8 cellular contexts compared by ENCODE assay signal in the genomic region with DNA sequence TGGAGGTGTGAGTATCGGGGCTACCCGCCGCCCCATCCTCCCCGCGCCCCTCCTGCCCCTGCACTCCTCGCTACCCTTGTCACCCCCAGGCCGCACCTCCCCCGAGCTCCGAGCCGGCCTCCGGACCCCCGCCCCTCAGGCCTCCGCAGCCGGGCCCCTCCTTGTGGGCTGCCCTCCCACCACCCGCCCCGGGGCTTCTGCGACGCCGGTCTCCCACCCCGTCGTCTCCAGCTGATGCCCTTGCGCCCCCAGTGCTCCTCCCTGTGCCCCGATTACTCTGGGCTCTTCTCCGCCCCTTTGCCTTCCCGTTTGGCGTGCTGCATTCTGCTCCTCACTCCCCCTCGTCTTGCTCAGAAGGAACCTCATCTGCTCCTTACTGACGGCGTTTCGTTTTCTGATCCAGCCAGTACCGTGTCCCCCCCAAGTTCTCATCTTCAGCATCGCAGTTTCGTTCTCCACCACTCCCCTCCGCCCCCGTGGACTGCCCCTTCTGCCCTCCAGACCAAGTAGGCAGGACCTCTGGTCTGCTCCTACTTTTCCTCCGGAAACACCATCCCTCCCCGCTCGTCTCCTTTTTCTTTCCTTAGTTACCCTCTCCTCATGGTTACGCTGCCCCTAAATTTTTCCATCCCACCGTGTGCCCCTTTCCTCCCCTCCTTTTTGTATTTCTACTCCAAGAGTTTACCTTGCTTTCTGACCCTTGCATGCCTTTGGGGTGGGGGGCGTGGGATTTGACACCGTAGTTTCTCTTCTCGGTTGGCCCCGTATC. TPM values are rescaled to one million over a fixed set of nuclear protein-coding genes. Genes with fewer than 3 reads are reported as not detected.
DNase-seq lines count a peak whose midpoint lies in the region; ATAC-seq, FAIRE-seq and TF ChIP-seq lines count a peak whose summit lies in the region.

No MANE protein-coding gene starts in this region.

- FAIRE-seq in K562 (lab: Jason Lieb, UNC) (no peak), small intestine (lab: Jason Lieb, UNC) (no peak)

- H2AFZ ChIP-seq in K562 (ENCODE audit: low read depth, low read length), result peak overlapping the region; percentile 88

- peak overlapping the region; percentile 76 for H3K4me3 ChIP-seq in HFF-Myc (replicated peaks; ENCODE audit: low read depth, low read length)
- H3K4me3 ChIP-seq in K562, result peak overlapping the region; percentile 98
- peak overlapping the region; percentile 96 for H3K4me3 ChIP-seq in iPS-20b (ENCODE audit: low read length)
- peak overlapping the region; percentile 85 to 92 for H3K4me3 ChIP-seq in small intestine (ENCODE audit: low read depth in 1 of 2, low read length in 2 of 2)

- peak overlapping the region; percentile 91 for H3K4me2 ChIP-seq in K562 (ENCODE audit: insufficient read depth, low read length)

- intact Hi-C loops in K562 (cut with micrococcal nuclease), result no loop called here

- peaks cover 25% of the 10 kb centered on the region for H3K79me2 ChIP-seq in K562 (ENCODE audit: control insufficient read depth, insufficient read depth, low read length)

- no peak for TF ChIP-seq EP300 in K562 (IDR thresholded peaks at IDR 0.05; ENCODE audit: low read length)

- no peaks in the 10 kb centered on the region; a peak in 1 of 5 replicates for H3K27me3 ChIP-seq in K562 (ENCODE audit: control insufficient read depth in 2 of 2, insufficient read depth in 2 of 2, low read length in 2 of 2)
- H3K27me3 ChIP-seq in iPS-20b (ENCODE audit: insufficient read depth, low read length), result no peaks in the 10 kb centered on the region
- no peaks in the 10 kb centered on the region for H3K27me3 ChIP-seq in small intestine (ENCODE audit: control insufficient read depth in 2 of 2, insufficient read depth in 2 of 2, low read length in 2 of 2)

- H3K27ac ChIP-seq in K562 (ENCODE audit: extremely low read depth, low read depth, low read length), result peak overlapping the region; percentile 89; the same call in 2 of the 3 replicates
- peak overlapping the region; percentile 9 for H3K27ac ChIP-seq in iPS-20b (ENCODE audit: low read length)
- H3K27ac ChIP-seq in small intestine (ENCODE audit: low read depth in 1 of 2, low read length in 1 of 2), result peak overlapping the region in 1 of 2 donors; percentile 92

- CTCF ChIA-PET in K562 (lab: Yijun Ruan, JAX; ENCODE audit: low intra/inter-chr PET ratio), result no interaction called here

- H4K20me1 ChIP-seq in K562 (replicated peaks; ENCODE audit: control insufficient read depth, insufficient read depth, low read length), result peaks cover 7% of the 10 kb centered on the region; the same call in 1 of the 2 replicates

- TF ChIP-seq RAD21 in K562 (CRISPR knock-in tag; conservative IDR thresholded peaks at IDR 0.05 in 1 of 2, IDR thresholded peaks at IDR 0.05 in 1 of 2), result no peak

- in situ Hi-C loops in K562 (cut with MboI), result no loop called here

- H3K9me3 ChIP-seq in K562 (replicated peaks; ENCODE audit: control insufficient read depth, insufficient read depth, low read depth, low read length) (no peaks in the 10 kb centered on the region), iPS-20b (ENCODE audit: insufficient read depth, low read depth, low read length) (no peaks in the 10 kb centered on the region), small intestine (ENCODE audit: control insufficient read depth, low read depth) (no peaks in the 10 kb centered on the region)

- peak; percentile 48 for DNase-seq in GM03348 (ENCODE audit: low spot score)
- no peak for DNase-seq in HFF-Myc (ENCODE audit: extremely low read depth, low read depth)
- DNase-seq in RKO (ENCODE audit: low spot score), result peak; percentile 49
- peak in 3 of 4 experiments; percentile 40 to 69 (median 65) for DNase-seq in K562 (ENCODE audit: extremely low read depth in 1 of 4, low spot score in 3 of 4)
- DNase-seq in small intestine, result no peak

- 5% methylated on average over 24 of the region's 44 CpGs for WGBS in K562 (ENCODE audit: insufficient coverage, low coverage, missing lambda C conversion rate)
- 1 to 4% (median 2%) methylated on average over 31 to 44 of the region's 44 CpGs for WGBS in small intestine, 3 donors

- no peak for TF ChIP-seq POLR2A in K562 (conservative IDR thresholded peaks at IDR 0.05)

- peaks cover 16 to 25% of the 10 kb centered on the region in 2 experiments; a peak in 4 of 5 replicates for H3K4me1 ChIP-seq in K562 (replicated peaks in 1 of 2; ENCODE audit: control insufficient read depth in 2 of 2, insufficient read depth in 2 of 2, low read length in 2 of 2)
- 0 out of 2 replicates have a peak, but pooled peaks cover 7% of the 10 kb centered on the region for H3K4me1 ChIP-seq in iPS-20b (ENCODE audit: insufficient read depth, low read length)
- H3K4me1 ChIP-seq in small intestine (ENCODE audit: control insufficient read depth in 2 of 2, insufficient read depth in 1 of 2, low read depth in 1 of 2, low read length in 1 of 2), result peaks cover 6 to 9% of the 10 kb centered on the region in 2 donors

- ATAC-seq in K562 (peak; percentile 52), HG02763 (IDR thresholded peaks at IDR 0.05; ENCODE audit: unreplicated experiment) (no peak), GM21717 (IDR thresholded peaks at IDR 0.05; ENCODE audit: unreplicated experiment) (no peak)

- H3K36me3 ChIP-seq in K562 (ENCODE audit: control insufficient read depth, insufficient read depth, low read length) (peaks cover 5% of the 10 kb centered on the region; the same call in 1 of the 3 replicates), iPS-20b (ENCODE audit: insufficient read depth, low read depth, low read length) (0 out of 2 replicates have a peak, but pooled peaks cover 7% of the 10 kb centered on the region), small intestine (ENCODE audit: control insufficient read depth in 2 of 2, insufficient read depth in 2 of 2, low read length in 2 of 2) (no peaks in the 10 kb centered on the region)

- no peaks in the 10 kb centered on the region for H3K9me1 ChIP-seq in K562 (ENCODE audit: control insufficient read depth, insufficient read depth, low read length)

- TF ChIP-seq CTCF in HFF-Myc (IDR thresholded peaks at IDR 0.05; ENCODE audit: low read depth, low read length, missing control alignments), result no peak
- no peak for TF ChIP-seq CTCF in K562 (IDR thresholded peaks at IDR 0.05 in 2 of 3, conservative IDR thresholded peaks at IDR 0.05 in 1 of 3; ENCODE audit: insufficient read depth in 2 of 3, low read depth in 1 of 3, low read length in 3 of 3)

- H3K9ac ChIP-seq in K562 (ENCODE audit: insufficient read depth in 1 of 2, low read depth in 2 of 2, low read length in 2 of 2) (peak overlapping the region; percentile 82 to 94), iPS-20b (ENCODE audit: low read depth, low read length) (peak overlapping the region; percentile 86; the same call in 1 of the 2 replicates)

- no TSS peak for BruUV-seq in K562 (replicated peaks; lab: Mats Ljungman, UMichigan)

- POLR2A ChIA-PET in K562 (lab: Yijun Ruan, JAX), result interaction anchor here (0.6 to 1.2 kb wide), 4 partner anchors 9 to 236 kb away, joined by 3 to 4 read pairs (median 4); no protein-coding TSS in a partner anchor

TF ChIP-seq in K562, 482 proteins besides CTCF, POLR2A, EP300 and RAD21:
- TF ChIP-seq HNRNPL (IDR thresholded peaks at IDR 0.05; ENCODE audit: low read depth, low read length) (0 out of 2 replicates have a peak, but pooled peaks have one; percentile 7), EGR1 (conservative IDR thresholded peaks at IDR 0.05) (peak; percentile 44), THRB (CRISPR knock-in tag; conservative IDR thresholded peaks at IDR 0.05) (0 out of 2 replicates have a peak, but pooled peaks have one; percentile 19), SIN3A (IDR thresholded peaks at IDR 0.05; ENCODE audit: borderline replicate concordance in 2 of 2, control insufficient read depth in 1 of 2, low read depth in 2 of 2, low read length in 2 of 2) (0 out of 4 replicates have a peak, but pooled peaks of 1 of the 2 experiments have one; percentile 40), PHF21A (IDR thresholded peaks at IDR 0.05; ENCODE audit: borderline replicate concordance, low read depth) (no peak)
TF ChIP-seq in K562: peak in this region for 4.

RNA-seq across cellular contexts. Expression of gene SNX27, which starts 0.8 kb away (rescaled TPM):
- 29.2 and 73.2 TPM in 2 replicates for total RNA-seq in K562 (2011; cell fraction: chromatin; rRNA removed; ENCODE audit: low replicate concordance)
- total RNA-seq in K562 (2011; cell fraction: nucleolus; rRNA removed), result 15.2 and 18.3 TPM in 2 replicates
- 50.2 and 74.7 TPM in 2 replicates for total RNA-seq in K562 (2011; cell fraction: nucleoplasm; rRNA removed)
- total RNA-seq in K562 (2014; rRNA removed) (9.0 and 9.6 TPM in 2 replicates), K562 (2014; rRNA removed; fragmentation: Illumina TruSeq; extraction: Trizol) (11.1 and 14.8 TPM in 2 replicates), K562 (2015; rRNA removed; fragmentation: Illumina TruSeq; extraction: Trizol) (10.4 and 10.6 TPM in 2 replicates), K562 (2021) (15.3 and 18.7 TPM in 2 replicates)
- polyA plus RNA-seq in K562 (2011; rRNA removed) (13.2 and 13.6 TPM in 2 replicates), K562 (2014; fragmentation: Illumina TruSeq; extraction: Trizol) (5.1 and 6.8 TPM in 2 replicates), K562 (2014; fragmentation: Nextera tagmentation; extraction: Ambion mirVana) (10 to 100 TPM in 1 of 2 experiments, 1 to 10 TPM in 1; 4.5 to 10.1 TPM), K562 (2014; rRNA removed) (7.6 and 8.3 TPM in 2 replicates), small intestine (1 to 10 TPM; 4.3 to 9.5 (median 4.5) TPM)
- polyA plus RNA-seq in K562 (2011; cell fraction: cytosol; rRNA removed), result 5.9 and 9.6 TPM in 2 replicates
- polyA plus RNA-seq in K562 (2011; cell fraction: nucleus; rRNA removed), result 11.6 and 14.7 TPM in 2 replicates
- polyA plus RNA-seq in K562 (2012), result 2.9 and 5.1 TPM in 2 replicates
- polyA minus RNA-seq in K562 (2011; rRNA and poly(A)+ RNA removed), result 38.1 and 44.0 TPM in 2 replicates
- polyA minus RNA-seq in K562 (2011; cell fraction: cytosol; rRNA and poly(A)+ RNA removed), result 16.7 and 20.4 TPM in 2 replicates
- polyA minus RNA-seq in K562 (2011; cell fraction: nucleus; rRNA and poly(A)+ RNA removed), result 7.3 and 13.8 TPM in 2 replicates

Comparison
In these comparisons a context has a peak if more than half of its experiments do, and no peak if none do; other contexts are left out.
1. DNase-seq: peak in GM03348 (single experiment), RKO (single experiment) and K562 (3 of 4); none in HFF-Myc (single experiment) and small intestine (single experiment).
2. Peak in every context shown above with its lines, with median percentiles within 50 percentile points of each other: H3K4me3 ChIP-seq.